Comparison of ENCODE assay signal across 15 cellular contexts in the genomic region with DNA sequence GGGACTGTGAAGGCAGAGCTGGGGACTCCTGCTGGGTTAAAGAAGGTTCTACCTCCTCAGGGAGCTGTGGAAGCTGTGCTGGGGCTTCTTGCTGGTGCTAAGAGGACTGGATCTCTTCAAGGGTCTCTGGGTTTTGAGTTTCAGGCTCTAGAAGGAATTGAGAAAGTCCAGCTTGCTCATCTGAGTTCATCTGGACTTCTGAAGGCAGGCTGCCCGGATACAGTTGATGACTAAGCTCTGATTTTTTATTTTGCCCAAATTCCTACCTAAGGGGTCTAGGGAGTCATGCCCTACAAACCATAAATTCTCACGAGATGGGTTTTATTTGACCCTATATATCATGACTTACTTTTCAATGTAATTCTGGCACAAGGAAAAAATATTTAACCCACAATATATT. TPM values are rescaled to one million over a fixed set of nuclear protein-coding genes. Genes with fewer than 3 reads are reported as not detected.
A peak's percentile ranks its signal among the peaks of the same experiment; 100 is the strongest.
DNase-seq lines count a peak whose midpoint lies in the region; ATAC-seq and TF ChIP-seq lines count a peak whose summit lies in the region.
"Had no signal": no experiment of that assay in that cellular context is flagged by ENCODE, and none has a peak within 500 bp of the region (broad histone marks: within the 10 kb centered on the region; RNA-seq: fewer than 3 reads in every experiment).

No MANE protein-coding gene starts in this region.

- peaks cover under 1% of the 10 kb centered on the region for H3K36me3 Mint-ChIP-seq in activated T-helper 1 cell treated with anti-CD3 and anti-CD28 coated beads, Interleukin-12 subunit alpha, Interleukin-12 subunit beta, Interleukin-2, Interleukin-4 antibody, amounts not matched to agents 30 ng/mL and 10 ng/mL and 1 ng/mL, durations not matched to agents 14 hours and 24 hours and 36 hours (ENCODE audit: low read depth)

- intact Hi-C loops in activated T-helper 1 cell treated with anti-CD3 and anti-CD28 coated beads, Interleukin-12 subunit alpha, Interleukin-12 subunit beta, Interleukin-2, Interleukin-4 antibody, amounts not matched to agents 30 ng/mL and 10 ng/mL and 1 ng/mL, durations not matched to agents 14 hours and 24 hours and 36 hours (cut with micrococcal nuclease): no loop called here

- H3K36me3 ChIP-seq in GM23248 (ENCODE audit: low read depth): no peaks in the 10 kb centered on the region
- H3K36me3 ChIP-seq: BLaER1 treated with 17β-estradiol and CSF1 and Interleukin-3, amounts not matched to agents 10 nM and 100 nM; SJSA1 had no signal

- in situ Hi-C loops in GM23248 (cut with MboI): no loop called here

- H3K27ac Mint-ChIP-seq in activated T-helper 1 cell treated with anti-CD3 and anti-CD28 coated beads, Interleukin-12 subunit alpha, Interleukin-12 subunit beta, Interleukin-2, Interleukin-4 antibody, amounts not matched to agents 30 ng/mL and 10 ng/mL and 1 ng/mL, durations not matched to agents 14 hours and 24 hours and 36 hours: no peak overlapping the region
- H3K27ac Mint-ChIP-seq: H9 had no signal

- peaks cover 6% of the 10 kb centered on the region for H3K4me1 Mint-ChIP-seq in activated T-helper 1 cell treated with anti-CD3 and anti-CD28 coated beads, Interleukin-12 subunit alpha, Interleukin-12 subunit beta, Interleukin-2, Interleukin-4 antibody, amounts not matched to agents 30 ng/mL and 10 ng/mL and 1 ng/mL, durations not matched to agents 14 hours and 24 hours and 36 hours (ENCODE audit: low read depth)

- DNase-seq in GM23248 (peak; percentile 83), RPMI7951 (ENCODE audit: low read depth) (peak; percentile 12), fibroblast of pulmonary artery (ENCODE audit: low read depth) (peak; percentile 5), DMS53 (lab: John Stamatoyannopoulos, UW) (no peak), Ammon's horn (ENCODE audit: low spot score) (no peak)
- no peak for DNase-seq in activated T-helper 1 cell treated with anti-CD3 and anti-CD28 coated beads, Interleukin-12 subunit alpha, Interleukin-12 subunit beta, Interleukin-2, Interleukin-4 antibody, amounts not matched to agents 30 ng/mL and 10 ng/mL and 1 ng/mL, durations not matched to agents 14 hours and 24 hours and 36 hours (ENCODE audit: low spot score)
- DNase-seq: H9, KBM-7, NCI-H1048, NCI-H1436 treated with DMSO at 0.1 percent for 48 hours, NCI-H2029 treated with DMSO at 0.1 percent for 48 hours, NCI-H774 had no signal

- peaks cover 20% of the 10 kb centered on the region for H3K4me1 ChIP-seq in GM23248 (ENCODE audit: insufficient read depth)
- H3K4me1 ChIP-seq: BLaER1 treated with 17β-estradiol and CSF1 and Interleukin-3, amounts not matched to agents 10 nM and 100 nM had no signal

- peaks cover 70% of the 10 kb centered on the region for H3K27me3 Mint-ChIP-seq in activated T-helper 1 cell treated with anti-CD3 and anti-CD28 coated beads, Interleukin-12 subunit alpha, Interleukin-12 subunit beta, Interleukin-2, Interleukin-4 antibody, amounts not matched to agents 30 ng/mL and 10 ng/mL and 1 ng/mL, durations not matched to agents 14 hours and 24 hours and 36 hours (ENCODE audit: insufficient read depth)

- TF ChIP-seq CTCF in fibroblast of pulmonary artery (IDR thresholded peaks at IDR 0.05; ENCODE audit: low read length, missing control alignments): no peak

- no peak for ATAC-seq in GM19035 (IDR thresholded peaks at IDR 0.05; ENCODE audit: unreplicated experiment)

- H3K9ac ChIP-seq in GM23248: peak overlapping the region; percentile 31; the same call in 1 of the 2 replicates
- H3K9ac ChIP-seq: BLaER1 treated with 17β-estradiol and CSF1 and Interleukin-3, amounts not matched to agents 10 nM and 100 nM had no signal

- H3K9me3 Mint-ChIP-seq in activated T-helper 1 cell treated with anti-CD3 and anti-CD28 coated beads, Interleukin-12 subunit alpha, Interleukin-12 subunit beta, Interleukin-2, Interleukin-4 antibody, amounts not matched to agents 30 ng/mL and 10 ng/mL and 1 ng/mL, durations not matched to agents 14 hours and 24 hours and 36 hours: peaks cover 11% of the 10 kb centered on the region

- H4K20me1 ChIP-seq in GM23248 (ENCODE audit: insufficient read depth): no peaks in the 10 kb centered on the region

- no peak overlapping the region for H3K4me3 Mint-ChIP-seq in activated T-helper 1 cell treated with anti-CD3 and anti-CD28 coated beads, Interleukin-12 subunit alpha, Interleukin-12 subunit beta, Interleukin-2, Interleukin-4 antibody, amounts not matched to agents 30 ng/mL and 10 ng/mL and 1 ng/mL, durations not matched to agents 14 hours and 24 hours and 36 hours
- H3K4me3 Mint-ChIP-seq: H9 had no signal

- no peaks in the 10 kb centered on the region for H3K79me2 ChIP-seq in GM23248 (ENCODE audit: insufficient read depth)

- no peaks in the 10 kb centered on the region for H3K9me2 ChIP-seq in GM23248 (ENCODE audit: insufficient read depth)

- peak overlapping the region; percentile 42 for H3K27ac ChIP-seq in GM23248
- H3K27ac ChIP-seq: BLaER1 treated with 17β-estradiol and CSF1 and Interleukin-3, amounts not matched to agents 10 nM and 100 nM; SJSA1 had no signal

- WGBS in GM23248 (ENCODE audit: low coverage in 1 of 2, low lambda C conversion rate in 2 of 2, missing lambda C conversion rate in 2 of 2), 2 experiments: 3 to 6% methylated on average over 2 of the region's 2 CpGs

- no peak overlapping the region for H2AFZ ChIP-seq in GM23248

- H3K9me3 ChIP-seq in GM23248 (ENCODE audit: low read depth): no peaks in the 10 kb centered on the region
- H3K9me3 ChIP-seq: SJSA1 had no signal

- H3K4me3 ChIP-seq in GM23248: no peak overlapping the region
- H3K4me3 ChIP-seq in fibroblast of pulmonary artery (replicated peaks; ENCODE audit: low read depth, low read length): no peak overlapping the region
- H3K4me3 ChIP-seq: BLaER1 treated with 17β-estradiol and CSF1 and Interleukin-3, amounts not matched to agents 10 nM and 100 nM; SJSA1 had no signal

- peaks cover 14% of the 10 kb centered on the region for H3F3A ChIP-seq in GM23248 (ENCODE audit: insufficient read depth)

- H3K27me3 ChIP-seq in GM23248 (replicated peaks; ENCODE audit: insufficient read depth): no peaks in the 10 kb centered on the region
- H3K27me3 ChIP-seq: SJSA1 had no signal

- H3K4me2 ChIP-seq in GM23248 (ENCODE audit: unreplicated experiment): peak overlapping the region; percentile 53
- H3K4me2 ChIP-seq: BLaER1 treated with 17β-estradiol and CSF1 and Interleukin-3, amounts not matched to agents 10 nM and 100 nM had no signal

RNA-seq across cellular contexts. Expression of a gene that starts 46.8 kb away (rescaled TPM):
- total RNA-seq in GM23248 (2014; rRNA removed; shearing (Covaris generic)): 15.9 and 16.1 TPM in 2 replicates
- 16.3 and 20.1 TPM in 2 replicates for polyA plus RNA-seq in GM23248 (2016; fragmentation: Nextera tagmentation; extraction: Ambion mirVana)
- 23.1 and 27.9 TPM in 2 replicates for total RNA-seq in RPMI7951 (2014; rRNA removed; shearing (Covaris generic))
- total RNA-seq in activated T-helper 1 cell treated with anti-CD3 and anti-CD28 coated beads, Interleukin-12 subunit alpha, Interleukin-12 subunit beta, Interleukin-2, Interleukin-4 antibody, amounts not matched to agents 30 ng/mL and 10 ng/mL and 1 ng/mL, durations not matched to agents 14 hours and 24 hours and 36 hours: 60.9 and 64.5 TPM in 2 replicates

Comparison
In these comparisons a context has a peak if more than half of its experiments do, and no peak if none do; other contexts are left out.
1. DNase-seq: peak in GM23248 (single experiment), RPMI7951 (single experiment) and fibroblast of pulmonary artery (single experiment); none in DMS53 (single experiment), Ammon's horn (single experiment) and activated T-helper 1 cell treated with anti-CD3 and anti-CD28 coated beads, Interleukin-12 subunit alpha, Interleukin-12 subunit beta, Interleukin-2, Interleukin-4 antibody, amounts not matched to agents 30 ng/mL and 10 ng/mL and 1 ng/mL, durations not matched to agents 14 hours and 24 hours and 36 hours (single experiment).